18 cellular contexts compared by ENCODE assay signal in the genomic region with DNA sequence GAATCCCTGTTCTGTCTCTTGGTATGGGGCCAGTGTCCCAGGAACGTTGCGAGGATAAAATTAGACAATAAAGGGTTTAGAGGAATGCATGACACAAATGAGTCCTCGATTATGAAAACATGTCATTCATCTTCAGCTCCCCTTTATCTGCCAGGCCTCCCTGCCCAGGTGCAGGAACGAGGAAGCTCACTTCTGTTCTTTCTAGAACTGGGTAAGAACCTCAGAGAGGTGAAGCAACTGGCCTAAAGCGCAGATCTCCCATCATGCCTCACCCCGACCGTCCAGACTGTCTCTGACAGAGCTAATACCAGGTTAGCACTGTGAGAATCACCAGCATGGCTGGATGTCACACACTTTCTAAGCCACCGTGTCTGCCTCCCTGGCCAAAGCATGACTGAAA. TPM values are rescaled to one million over a fixed set of nuclear protein-coding genes. Genes with fewer than 3 reads are reported as not detected.
A peak's percentile ranks its signal among the peaks of the same experiment; 100 is the strongest.
DNase-seq lines count a peak whose midpoint lies in the region; ATAC-seq and TF ChIP-seq lines count a peak whose summit lies in the region.
"Had no signal": no experiment of that assay in that cellular context is flagged by ENCODE, and none has a peak within 500 bp of the region (broad histone marks: within the 10 kb centered on the region; RNA-seq: fewer than 3 reads in every experiment).

No MANE protein-coding gene starts in this region.

- H3K4me1 ChIP-seq in right cardiac atrium (ENCODE audit: control insufficient read depth, insufficient read depth, low read length) = no peaks in the 10 kb centered on the region
- peaks cover 24% of the 10 kb centered on the region for H3K4me1 ChIP-seq in hepatocyte (ENCODE audit: insufficient read depth)
- peaks cover 0 to 17% (median 7%) of the 10 kb centered on the region in 4 donors for H3K4me1 ChIP-seq in stomach

- peak overlapping the region; percentile 21 for H3K4me2 ChIP-seq in hepatocyte

- CTCF ChIA-PET in activated naive CD4-positive, alpha-beta T cell treated with anti-CD3 and anti-CD28 coated beads, Interleukin-2, amount 10 ng/mL, durations not matched to agents 7 days and 5 days (lab: Charles Lee) = interaction anchor here (0.6 kb wide), 1 partner anchor 306 kb away, joined by 3 read pairs; no protein-coding TSS in a partner anchor

- H3K4me1 Mint-ChIP-seq in activated naive CD4-positive, alpha-beta T cell treated with anti-CD3 and anti-CD28 coated beads, Interleukin-2, amount 10 ng/mL, durations not matched to agents 7 days and 5 days = peaks cover 13% of the 10 kb centered on the region

- no peak for ATAC-seq in Right ventricle myocardium superior (ENCODE audit: poor library complexity)
- ATAC-seq in right cardiac atrium = no peak
- ATAC-seq: PC-3 had no signal

- H3K27me3 ChIP-seq in right cardiac atrium (ENCODE audit: control insufficient read depth, insufficient read depth) (no peaks in the 10 kb centered on the region), hepatocyte (no peaks in the 10 kb centered on the region), stomach (peaks cover 0 to 7% (median 0%) of the 10 kb centered on the region in 3 donors)
- H3K27me3 ChIP-seq: neutrophil, sigmoid colon had no signal

- no peak overlapping the region for H3K27ac Mint-ChIP-seq in activated naive CD4-positive, alpha-beta T cell treated with anti-CD3 and anti-CD28 coated beads, Interleukin-2, amount 10 ng/mL, durations not matched to agents 7 days and 5 days
- H3K27ac Mint-ChIP-seq: mesothelial cell of epicardium had no signal

- no peaks in the 10 kb centered on the region for H4K20me1 ChIP-seq in hepatocyte (ENCODE audit: insufficient read depth, poor library complexity, severe bottlenecking)

- no peak for TF ChIP-seq CTCF in hepatocyte (IDR thresholded peaks at IDR 0.05; ENCODE audit: poor library complexity)
- TF ChIP-seq CTCF in stomach (IDR thresholded peaks at IDR 0.05) = no peak

- peaks cover 43% of the 10 kb centered on the region for H3K27me3 Mint-ChIP-seq in activated naive CD4-positive, alpha-beta T cell treated with anti-CD3 and anti-CD28 coated beads, Interleukin-2, amount 10 ng/mL, durations not matched to agents 7 days and 5 days

- H3K9me3 ChIP-seq in right cardiac atrium (ENCODE audit: control insufficient read depth, low read length) = no peaks in the 10 kb centered on the region
- H3K9me3 ChIP-seq in hepatocyte (ENCODE audit: low read depth) = no peaks in the 10 kb centered on the region
- no peaks in the 10 kb centered on the region for H3K9me3 ChIP-seq in stomach
- H3K9me3 ChIP-seq: neutrophil, sigmoid colon had no signal

- no peak for TF ChIP-seq EP300 in stomach (IDR thresholded peaks at IDR 0.05)

- H3K4me3 Mint-ChIP-seq in activated naive CD4-positive, alpha-beta T cell treated with anti-CD3 and anti-CD28 coated beads, Interleukin-2, amount 10 ng/mL, durations not matched to agents 7 days and 5 days = no peak overlapping the region
- H3K4me3 Mint-ChIP-seq: mesothelial cell of epicardium had no signal

- H3K36me3 ChIP-seq in hepatocyte (replicated peaks; ENCODE audit: insufficient read depth, low read depth) (no peaks in the 10 kb centered on the region), stomach (no peaks in the 10 kb centered on the region)
- H3K36me3 ChIP-seq: neutrophil, sigmoid colon had no signal

- no peak overlapping the region for H3K4me3 ChIP-seq in right cardiac atrium (ENCODE audit: low read length)
- H3K4me3 ChIP-seq in hepatocyte = no peak overlapping the region
- no peak overlapping the region for H3K4me3 ChIP-seq in stomach
- H3K4me3 ChIP-seq: sigmoid colon had no signal

- H3K27ac ChIP-seq in right cardiac atrium (ENCODE audit: low read length) = no peak overlapping the region
- peak overlapping the region; percentile 63 for H3K27ac ChIP-seq in hepatocyte
- no peak overlapping the region for H3K27ac ChIP-seq in stomach
- H3K27ac ChIP-seq: C4-2B, neutrophil, sigmoid colon had no signal

- H3K79me2 ChIP-seq in hepatocyte = peaks cover 2% of the 10 kb centered on the region

- H2AFZ ChIP-seq in hepatocyte = no peak overlapping the region

- WGBS in right cardiac atrium = 59% methylated on average over 8 of the region's 8 CpGs
- WGBS in hepatocyte (ENCODE audit: low lambda C conversion rate, missing lambda C conversion rate) = 57% methylated on average over 8 of the region's 8 CpGs
- 61 to 70% (median 65%) methylated on average over 8 of the region's 8 CpGs for WGBS in stomach, 5 donors

- intact Hi-C loops in Right ventricle myocardium superior (cut with DNase I) (no loop called here), right cardiac atrium (cut with DNase I) (no loop called here), stomach (cut with DNase I; ENCODE audit: low total_unique reads) (no loop called here)

- peak; percentile 7 for DNase-seq in Right ventricle myocardium superior
- no peak for DNase-seq in right cardiac atrium
- DNase-seq in hepatocyte (ENCODE audit: low spot score) = no peak
- peak; percentile 17 for DNase-seq in stomach
- DNase-seq in activated CD4-positive, alpha-beta T cell treated with anti-CD3 and anti-CD28 coated beads, Interleukin-2, amount 50 U/mL, for 48 hours = no peak
- DNase-seq in activated naive CD4-positive, alpha-beta T cell treated with anti-CD3 and anti-CD28 coated beads, Interleukin-2, amount 10 ng/mL, durations not matched to agents 7 days and 5 days = no peak
- DNase-seq: activated CD4-positive, CD25-positive, alpha-beta regulatory T cell treated with anti-CD3 and anti-CD28 coated beads, Interleukin-2, amount 50 U/mL, for 72 hours; NCI-H526; T1000 had no signal

- H3K9me2 ChIP-seq in hepatocyte (replicated peaks; ENCODE audit: insufficient read depth) = no peaks in the 10 kb centered on the region

- TF ChIP-seq POLR2A in stomach (IDR thresholded peaks at IDR 0.05) = no peak

- no peaks in the 10 kb centered on the region for H3K36me3 Mint-ChIP-seq in activated naive CD4-positive, alpha-beta T cell treated with anti-CD3 and anti-CD28 coated beads, Interleukin-2, amount 10 ng/mL, durations not matched to agents 7 days and 5 days
- H3K36me3 Mint-ChIP-seq: mesothelial cell of epicardium had no signal

- H3K9me3 Mint-ChIP-seq in activated naive CD4-positive, alpha-beta T cell treated with anti-CD3 and anti-CD28 coated beads, Interleukin-2, amount 10 ng/mL, durations not matched to agents 7 days and 5 days = no peaks in the 10 kb centered on the region
- H3K9me3 Mint-ChIP-seq: mesothelial cell of epicardium had no signal

RNA-seq across cellular contexts. Expression of a gene that starts 1.5 kb away (rescaled TPM):
- total RNA-seq in Right ventricle myocardium superior = not detected
- not detected for total RNA-seq in right cardiac atrium
- 0.18 TPM for polyA plus RNA-seq in right cardiac atrium
- total RNA-seq in hepatocyte = 120 and 154 TPM in 2 replicates
- 160 and 250 TPM in 2 replicates for polyA plus RNA-seq in hepatocyte
- total RNA-seq in stomach = not detected
- polyA plus RNA-seq in stomach = 1 to 10 TPM in 1 of 3 donors, not detected in 2; 1.9 TPM
- total RNA-seq: A673, fibroblast of villous mesenchyme, kidney epithelial cell, mesothelial cell of epicardium, PC-3, sigmoid colon, SK-MEL-5 had no signal

RNA-seq across cellular contexts. Expression of a gene that starts 5.1 kb away (rescaled TPM):
- total RNA-seq in Right ventricle myocardium superior (19.5 TPM), right cardiac atrium (10 to 100 TPM; 16.4 to 18.2 (median 17.5) TPM), hepatocyte (19.2 and 21.4 TPM in 2 replicates), stomach (10 to 100 TPM in 4 of 5 donors, 1 to 10 TPM in 1; 7.1 to 30.7 (median 24.2) TPM)
- polyA plus RNA-seq in right cardiac atrium (4.5 TPM), hepatocyte (5.5 and 8.0 TPM in 2 replicates), stomach (1 to 10 TPM; 4.3 to 8.2 (median 6.3) TPM)

RNA-seq across cellular contexts. Expression of a gene that starts 18.7 kb away (rescaled TPM):
- 0.35 TPM for total RNA-seq in Right ventricle myocardium superior
- 1 to 10 TPM in 1 of 4 donors, under 1 TPM in 3; 0.21 to 1.8 (median 0.53) TPM for total RNA-seq in right cardiac atrium
- 0.43 TPM for polyA plus RNA-seq in right cardiac atrium
- 53.6 and 63.3 TPM in 2 replicates for total RNA-seq in hepatocyte
- 66.9 and 71.7 TPM in 2 replicates for polyA plus RNA-seq in hepatocyte
- total RNA-seq in stomach = 100 to 1,000 TPM in 1 of 5 donors, 1 to 10 TPM in 3, not detected in 1; 1.1 to 210 (median 6.4) TPM
- 10 to 100 TPM in 1 of 3 donors, under 1 TPM in 1, not detected in 1; 0.19 to 14.4 TPM for polyA plus RNA-seq in stomach
- total RNA-seq: A673, kidney epithelial cell, PC-3 had no signal

RNA-seq across cellular contexts. Expression of a gene that starts 54.6 kb away (rescaled TPM):
- total RNA-seq in Right ventricle myocardium superior (1.3 TPM), right cardiac atrium (1 to 10 TPM; 3.4 to 5.7 (median 5.0) TPM), hepatocyte (45.3 and 55.9 TPM in 2 replicates), stomach (100 to 1,000 TPM in 1 of 5 donors, 10 to 100 TPM in 2, 1 to 10 TPM in 2; 1.7 to 300 (median 20.9) TPM)
- polyA plus RNA-seq in right cardiac atrium (5.0 TPM), hepatocyte (80.8 and 91.3 TPM in 2 replicates), stomach (10 to 100 TPM in 2 of 3 donors, 1 to 10 TPM in 1; 7.1 to 41.7 (median 16.2) TPM)
- total RNA-seq: SK-MEL-5 had no signal

RNA-seq across cellular contexts. Expression of a gene that starts 58.9 kb away (rescaled TPM):
- total RNA-seq in Right ventricle myocardium superior = 17.8 TPM
- 10 to 100 TPM; 12.7 to 48.6 (median 41.4) TPM for total RNA-seq in right cardiac atrium
- polyA plus RNA-seq in right cardiac atrium = 152 TPM
- total RNA-seq in hepatocyte = 1.8 and 2.6 TPM in 2 replicates
- 0.27 TPM in 1 of 2 replicates, not detected in the other for polyA plus RNA-seq in hepatocyte
- total RNA-seq in stomach = 10 to 100 TPM in 1 of 5 donors, 1 to 10 TPM in 2, not detected in 2; 1.8 to 24.1 (median 4.5) TPM
- polyA plus RNA-seq in stomach = 10 to 100 TPM; 12.9 to 45.5 (median 17.9) TPM
- total RNA-seq: A673, fibroblast of villous mesenchyme, kidney epithelial cell, SK-MEL-5 had no signal

Comparison
In these comparisons a context has a peak if more than half of its experiments do, and no peak if none do; other contexts are left out.
1. DNase-seq: peak in Right ventricle myocardium superior (single experiment) and stomach (single experiment); none in right cardiac atrium (0 of 3), hepatocyte (single experiment), activated CD4-positive, alpha-beta T cell treated with anti-CD3 and anti-CD28 coated beads, Interleukin-2, amount 50 U/mL, for 48 hours (0 of 2) and activated naive CD4-positive, alpha-beta T cell treated with anti-CD3 and anti-CD28 coated beads, Interleukin-2, amount 10 ng/mL, durations not matched to agents 7 days and 5 days (single experiment).
2. RNA of a gene that starts 1.5 kb away (total RNA-seq): 120 to 154 TPM in hepatocyte; not detected in right cardiac atrium, not detected in Right ventricle myocardium superior (single experiment) and not detected in stomach; every median in the first group is over 10 times any median in the second.